ENCODE assay signal across 33 cellular contexts in genomic region chr19:6693681-6694080, GRCh38. TPM values are rescaled to one million over a fixed set of nuclear protein-coding genes. Genes with fewer than 3 reads are reported as not detected.
DNase-seq lines count a peak whose midpoint lies in the region; ATAC-seq, FAIRE-seq and TF ChIP-seq lines count a peak whose summit lies in the region.
"Had no signal": no experiment of that assay in that cellular context is flagged by ENCODE, and none has a peak within 500 bp of the region (broad histone marks: within the 10 kb centered on the region; RNA-seq: fewer than 3 reads in every experiment).

No MANE protein-coding gene starts in this region.

- in situ Hi-C loops in HepG2 (cut with HindIII; ENCODE audit: extremely low pct_ligation_motif_present, low pct_unique_long_range_greater_than_20kb), result no loop called here

- no peak overlapping the region for H3K9ac ChIP-seq in HepG2 (ENCODE audit: insufficient read depth, low read depth, low read length)
- H3K9ac ChIP-seq: GM23248, KMS-11 had no signal

- ATAC-seq in HepG2, result peak; percentile 32

- H3K4me3 ChIP-seq in GM12865 (ENCODE audit: low read depth, low read length), result no peak overlapping the region
- no peak overlapping the region for H3K4me3 ChIP-seq in OCI-LY7 (ENCODE audit: low read depth, low read length, poor library complexity, severe bottlenecking)
- no peak overlapping the region for H3K4me3 ChIP-seq in HepG2 (replicated peaks in 1 of 3; ENCODE audit: insufficient read depth in 1 of 3, low read depth in 2 of 3, low read length in 3 of 3)
- H3K4me3 ChIP-seq in esophagus squamous epithelium, result no peak overlapping the region
- H3K4me3 ChIP-seq: GM23248, hepatocyte, SJCRH30, thoracic aorta had no signal

- H3K36me3 ChIP-seq in OCI-LY7 (ENCODE audit: insufficient read depth, low read length) (no peaks in the 10 kb centered on the region), HepG2 (replicated peaks in 1 of 2; ENCODE audit: control insufficient read depth in 1 of 2, insufficient read depth in 2 of 2, low read length in 2 of 2) (peaks cover 44 to 85% of the 10 kb centered on the region in 2 experiments), esophagus squamous epithelium (no peaks in the 10 kb centered on the region)
- H3K36me3 ChIP-seq: SJCRH30, thoracic aorta had no signal

- H3K9me3 ChIP-seq in OCI-LY7 (ENCODE audit: low read length), result no peaks in the 10 kb centered on the region; the same call in 1 of the 2 replicates
- no peaks in the 10 kb centered on the region for H3K9me3 ChIP-seq in HepG2 (ENCODE audit: low read length)
- no peaks in the 10 kb centered on the region for H3K9me3 ChIP-seq in esophagus squamous epithelium
- H3K9me3 ChIP-seq: SJCRH30, thoracic aorta had no signal

- no peak for TF ChIP-seq RAD21 in HepG2 (CRISPR knock-in tag; IDR thresholded peaks at IDR 0.05)

- no peaks in the 10 kb centered on the region for H3K27me3 ChIP-seq in HepG2 (ENCODE audit: control insufficient read depth in 1 of 2, insufficient read depth in 2 of 2, low read length in 2 of 2)
- H3K27me3 ChIP-seq in esophagus squamous epithelium, result peaks cover 0 to 4% (median 0%) of the 10 kb centered on the region in 4 donors
- H3K27me3 ChIP-seq: hepatocyte, SJCRH30 had no signal

- H4K20me1 ChIP-seq in OCI-LY7 (ENCODE audit: insufficient read depth, low read length) (no peaks in the 10 kb centered on the region), HepG2 (ENCODE audit: insufficient read depth, low read length) (peaks cover 66% of the 10 kb centered on the region)

- peak overlapping the region; percentile 41 for H3K27ac Mint-ChIP-seq in T-helper 2 cell treated with Interferon-gamma antibody and Interleukin-4, amounts not matched to agents 5 μg/mL and 100 μg/mL, for 36 hours
- H3K27ac Mint-ChIP-seq: activated CD4-positive, alpha-beta memory T cell treated with anti-CD3 and anti-CD28 coated beads for 36 hours; activated naive CD8-positive, alpha-beta T cell; nephron; stimulated activated naive CD8-positive, alpha-beta T cell treated with anti-CD3 and anti-CD28 coated beads, Interleukin-15, Interleukin-2, amounts not matched to agents 100 ng/mL and 50 ng/mL, for 24 hours had no signal

- no peak for FAIRE-seq in HepG2 (lab: Jason Lieb, UNC)
- FAIRE-seq: bronchial epithelial cell, colon, HTR-8/SVneo, TTC549, urothelium cell line had no signal

- TF ChIP-seq POLR2A in HepG2 (IDR thresholded peaks at IDR 0.05; ENCODE audit: insufficient read depth in 1 of 2, low read depth in 2 of 2, low read length in 2 of 2), result 0 out of 4 replicates have a peak, but pooled peaks of 1 of the 2 experiments have one; percentile 25
- TF ChIP-seq POLR2A in esophagus squamous epithelium (IDR thresholded peaks at IDR 0.05), result no peak

- H3K9me2 ChIP-seq in OCI-LY7 (ENCODE audit: insufficient read depth, low read length), result no peaks in the 10 kb centered on the region

- no peak overlapping the region for H3K4me2 ChIP-seq in OCI-LY7 (ENCODE audit: low read length)
- H3K4me2 ChIP-seq in HepG2 (ENCODE audit: low read depth, low read length), result no peak overlapping the region
- H3K4me2 ChIP-seq: hepatocyte, KMS-11 had no signal

- H3K27ac ChIP-seq in OCI-LY7 (ENCODE audit: low read depth, low read length, poor library complexity, severe bottlenecking), result no peak overlapping the region
- no peak overlapping the region for H3K27ac ChIP-seq in HepG2 (ENCODE audit: extremely low read length, insufficient read depth, low read length)
- no peak overlapping the region for H3K27ac ChIP-seq in esophagus squamous epithelium
- H3K27ac ChIP-seq: 22Rv1, C4-2B, GM23248, hepatocyte, KMS-11, SJCRH30, thoracic aorta had no signal

- POLR2A ChIA-PET in OCI-LY7 (lab: Charles Lee), result no interaction called here
- POLR2A ChIA-PET in HepG2 (lab: Yijun Ruan, JAX), result no interaction called here

- TF ChIP-seq CTCF in GM12865 (IDR thresholded peaks at IDR 0.05; ENCODE audit: insufficient read depth, low read depth, low read length, missing control alignments) (no peak), OCI-LY7 (conservative IDR thresholded peaks at IDR 0.05; ENCODE audit: low read length) (no peak), HepG2 (CRISPR knock-in tag; IDR thresholded peaks at IDR 0.05) (no peak), esophagus squamous epithelium (IDR thresholded peaks at IDR 0.05) (no peak)

- no peaks in the 10 kb centered on the region for H3K36me3 Mint-ChIP-seq in T-helper 2 cell treated with Interferon-gamma antibody and Interleukin-4, amounts not matched to agents 5 μg/mL and 100 μg/mL, for 36 hours (ENCODE audit: low read depth)
- H3K36me3 Mint-ChIP-seq: activated CD4-positive, alpha-beta memory T cell treated with anti-CD3 and anti-CD28 coated beads for 36 hours had no signal

- no peaks in the 10 kb centered on the region for H3K4me1 ChIP-seq in OCI-LY7 (ENCODE audit: insufficient read depth, low read length, poor library complexity, severe bottlenecking)
- no peaks in the 10 kb centered on the region for H3K4me1 ChIP-seq in HepG2 (ENCODE audit: insufficient read depth, low read length)
- no peaks in the 10 kb centered on the region for H3K4me1 ChIP-seq in esophagus squamous epithelium
- H3K4me1 ChIP-seq: SJCRH30 had no signal

- H3K4me3 Mint-ChIP-seq in T-helper 2 cell treated with Interferon-gamma antibody and Interleukin-4, amounts not matched to agents 5 μg/mL and 100 μg/mL, for 36 hours, result no peak overlapping the region
- H3K4me3 Mint-ChIP-seq: activated CD4-positive, alpha-beta memory T cell treated with anti-CD3 and anti-CD28 coated beads for 36 hours; activated naive CD8-positive, alpha-beta T cell; nephron; stimulated activated naive CD8-positive, alpha-beta T cell treated with anti-CD3 and anti-CD28 coated beads, Interleukin-15, Interleukin-2, amounts not matched to agents 100 ng/mL and 50 ng/mL, for 24 hours had no signal

- H3K79me2 ChIP-seq in OCI-LY7 (ENCODE audit: insufficient read depth, low read depth, low read length), result no peaks in the 10 kb centered on the region
- no peaks in the 10 kb centered on the region for H3K79me2 ChIP-seq in HepG2 (ENCODE audit: insufficient read depth, low read length)
- H3K79me2 ChIP-seq: hepatocyte had no signal

- CTCF ChIA-PET in OCI-LY7 (lab: Charles Lee; ENCODE audit: unreplicated experiment), result no interaction called here
- CTCF ChIA-PET in HepG2 (lab: Yijun Ruan, JAX; ENCODE audit: low intra/inter-chr PET ratio, low total read pairs), result no interaction called here

- H3K9me3 Mint-ChIP-seq in T-helper 2 cell treated with Interferon-gamma antibody and Interleukin-4, amounts not matched to agents 5 μg/mL and 100 μg/mL, for 36 hours, result no peaks in the 10 kb centered on the region
- H3K9me3 Mint-ChIP-seq: activated CD4-positive, alpha-beta memory T cell treated with anti-CD3 and anti-CD28 coated beads for 36 hours; nephron had no signal

- no peaks in the 10 kb centered on the region for H3K27me3 Mint-ChIP-seq in T-helper 2 cell treated with Interferon-gamma antibody and Interleukin-4, amounts not matched to agents 5 μg/mL and 100 μg/mL, for 36 hours (ENCODE audit: low read depth)
- H3K27me3 Mint-ChIP-seq: activated naive CD8-positive, alpha-beta T cell had no signal

- intact Hi-C loops in OCI-LY7 (cut with micrococcal nuclease; ENCODE audit: unreplicated experiment) (no loop called here), HepG2 (cut with micrococcal nuclease; ENCODE audit: unreplicated experiment) (no loop called here), esophagus squamous epithelium (cut with DNase I) (no loop called here)

- DNase-seq in T-helper 2 cell treated with Interferon-gamma antibody and Interleukin-4, amounts not matched to agents 5 μg/mL and 100 μg/mL, for 36 hours (ENCODE audit: low spot score), result no peak
- no peak for DNase-seq in T-helper 2 cell
- DNase-seq in GM12865 (ENCODE audit: low read depth), result peak; percentile 51
- peak; percentile 86 for DNase-seq in OCI-LY7 (ENCODE audit: low spot score)
- DNase-seq in HepG2 (ENCODE audit: low spot score), result peak; percentile 36
- no peak for DNase-seq in HuH-7 (ENCODE audit: low spot score)
- DNase-seq in activated naive CD4-positive, alpha-beta T cell (lab: John Stamatoyannopoulos, UW), result no peak
- DNase-seq in esophagus squamous epithelium (lab: John Stamatoyannopoulos, UW), result no peak
- DNase-seq: activated CD4-positive, CD25-positive, alpha-beta regulatory T cell; activated effector memory CD4-positive, alpha-beta T cell treated with Interleukin-2 at 50 U/mL for 16 hours; anterior cingulate cortex; effector CD4-positive, alpha-beta T cell; GM23248; mammary epithelial cell; MM.1S; NCI-H1417 treated with DMSO at 0.1 percent for 48 hours; NCI-H748 treated with DMSO at 0.1 percent for 48 hours; SJCRH30 had no signal

- 91% methylated on average over 5 of the region's 7 CpGs for WGBS in HepG2 (ENCODE audit: low lambda C conversion rate)
- 74 to 78% methylated on average over 5 to 6 of the region's 7 CpGs for WGBS in esophagus squamous epithelium, 2 donors

- BruUV-seq in OCI-LY7 (replicated peaks; lab: Mats Ljungman, UMichigan) (no TSS peak), HepG2 (replicated peaks; lab: Mats Ljungman, UMichigan) (no TSS peak)

- no peak for TF ChIP-seq EP300 in HepG2 (IDR thresholded peaks at IDR 0.05; ENCODE audit: low read depth in 2 of 2, low read length in 2 of 2)
- TF ChIP-seq EP300 in HepG2 (CRISPR knock-in tag; IDR thresholded peaks at IDR 0.05; ENCODE audit: borderline replicate concordance), result no peak

- H3K4me1 Mint-ChIP-seq in T-helper 2 cell treated with Interferon-gamma antibody and Interleukin-4, amounts not matched to agents 5 μg/mL and 100 μg/mL, for 36 hours (ENCODE audit: low read depth), result peaks cover 10% of the 10 kb centered on the region
- H3K4me1 Mint-ChIP-seq: nephron had no signal

- H2AFZ ChIP-seq in OCI-LY7 (ENCODE audit: low read length), result no peak overlapping the region
- no peak overlapping the region for H2AFZ ChIP-seq in HepG2 (ENCODE audit: low read length)
- H2AFZ ChIP-seq: GM23248, hepatocyte had no signal

RNA-seq across cellular contexts. Expression of gene TNFSF14, which starts 23.7 kb away (rescaled TPM):
- 0.05 TPM in 1 of 2 replicates, not detected in the other for total RNA-seq in OCI-LY7 (2014; rRNA removed; shearing (Covaris generic))
- total RNA-seq in OCI-LY7 (2022) (not detected in 2 replicates), HepG2 (2016; rRNA removed; fragmentation: Illumina TruSeq; extraction: Trizol) (0.17 and 0.49 TPM in 2 replicates), esophagus squamous epithelium (1 to 10 TPM in 2 of 4 donors, under 1 TPM in 2; 0.09 to 1.3 (median 0.86) TPM)
- 0.09 and 0.10 TPM in 2 replicates for total RNA-seq in HepG2 (2016; cell fraction: cytosol; rRNA removed; fragmentation: Illumina TruSeq; extraction: Trizol; ENCODE audit: low read depth)
- total RNA-seq in HepG2 (2016; cell fraction: insoluble cytoplasmic fraction; rRNA removed; fragmentation: Illumina TruSeq; extraction: Trizol), result 0.10 and 0.69 TPM in 2 replicates
- 0.10 and 0.15 TPM in 2 replicates for total RNA-seq in HepG2 (2016; cell fraction: membrane; rRNA removed; fragmentation: Illumina TruSeq; extraction: Trizol)
- 0.88 and 1.2 TPM in 2 replicates for total RNA-seq in HepG2 (2016; cell fraction: nucleus; rRNA removed; fragmentation: Illumina TruSeq; extraction: Trizol)
- polyA plus RNA-seq in HepG2 (2011; rRNA removed), result 9.1 and 10.0 TPM in 2 replicates
- polyA plus RNA-seq in HepG2 (2011; cell fraction: cytosol; rRNA removed), result 1.9 and 2.2 TPM in 2 replicates
- polyA plus RNA-seq in HepG2 (2011; cell fraction: nucleus; rRNA removed), result 37.9 and 38.9 TPM in 2 replicates
- 1.7 and 3.2 TPM in 2 replicates for polyA plus RNA-seq in HepG2 (2012)
- polyA plus RNA-seq in HepG2 (2016; cell fraction: cytosol; fragmentation: Illumina TruSeq; extraction: Trizol; ENCODE audit: low read depth), result 0.03 and 0.10 TPM in 2 replicates
- polyA plus RNA-seq in HepG2 (2016; cell fraction: insoluble cytoplasmic fraction; fragmentation: Illumina TruSeq; extraction: Trizol; ENCODE audit: low read depth), result 0.17 TPM in 2 replicates
- polyA plus RNA-seq in HepG2 (2016; cell fraction: membrane; fragmentation: Illumina TruSeq; extraction: Trizol; ENCODE audit: low read depth), result 0.11 and 0.23 TPM in 2 replicates
- 7.9 and 8.1 TPM in 2 replicates for polyA plus RNA-seq in HepG2 (2016; cell fraction: nucleus; fragmentation: Illumina TruSeq; extraction: Trizol; ENCODE audit: insufficient read depth, low read depth)
- 0.68 and 5.9 TPM in 2 replicates for polyA minus RNA-seq in HepG2 (2011; rRNA and poly(A)+ RNA removed; ENCODE audit: low replicate concordance)
- polyA minus RNA-seq in HepG2 (2011; cell fraction: cytosol; rRNA and poly(A)+ RNA removed), result 0.30 and 0.70 TPM in 2 replicates
- 10.8 and 14.2 TPM in 2 replicates for polyA minus RNA-seq in HepG2 (2011; cell fraction: nucleus; rRNA and poly(A)+ RNA removed)
- total RNA-seq: GM23248, osteoblast, SJCRH30 had no signal
- polyA plus RNA-seq: GM23248, mammary epithelial cell had no signal

RNA-seq across cellular contexts. Expression of gene C3, which starts 26.8 kb away (rescaled TPM):
- 0.13 and 0.57 TPM in 2 replicates for total RNA-seq in OCI-LY7 (2014; rRNA removed; shearing (Covaris generic))
- 0.74 TPM in 1 of 2 replicates, not detected in the other for total RNA-seq in OCI-LY7 (2022)
- 700 and 1,455 TPM in 2 replicates for total RNA-seq in HepG2 (2016; rRNA removed; fragmentation: Illumina TruSeq; extraction: Trizol)
- 160 and 192 TPM in 2 replicates for total RNA-seq in HepG2 (2016; cell fraction: cytosol; rRNA removed; fragmentation: Illumina TruSeq; extraction: Trizol; ENCODE audit: low read depth)
- 643 and 1,412 TPM in 2 replicates for total RNA-seq in HepG2 (2016; cell fraction: insoluble cytoplasmic fraction; rRNA removed; fragmentation: Illumina TruSeq; extraction: Trizol)
- 268 and 291 TPM in 2 replicates for total RNA-seq in HepG2 (2016; cell fraction: membrane; rRNA removed; fragmentation: Illumina TruSeq; extraction: Trizol)
- 1,410 and 1,846 TPM in 2 replicates for total RNA-seq in HepG2 (2016; cell fraction: nucleus; rRNA removed; fragmentation: Illumina TruSeq; extraction: Trizol)
- 6,272 and 9,798 TPM in 2 replicates for polyA plus RNA-seq in HepG2 (2011; rRNA removed)
- polyA plus RNA-seq in HepG2 (2011; cell fraction: cytosol; rRNA removed), result 4,601 and 7,618 TPM in 2 replicates
- 6,023 and 6,891 TPM in 2 replicates for polyA plus RNA-seq in HepG2 (2011; cell fraction: nucleus; rRNA removed)
- polyA plus RNA-seq in HepG2 (2012), result 3,859 and 6,494 TPM in 2 replicates
- polyA plus RNA-seq in HepG2 (2016; cell fraction: cytosol; fragmentation: Illumina TruSeq; extraction: Trizol; ENCODE audit: low read depth), result 195 and 210 TPM in 2 replicates
- polyA plus RNA-seq in HepG2 (2016; cell fraction: insoluble cytoplasmic fraction; fragmentation: Illumina TruSeq; extraction: Trizol; ENCODE audit: low read depth), result 903 and 1,023 TPM in 2 replicates
- 286 and 340 TPM in 2 replicates for polyA plus RNA-seq in HepG2 (2016; cell fraction: membrane; fragmentation: Illumina TruSeq; extraction: Trizol; ENCODE audit: low read depth)
- polyA plus RNA-seq in HepG2 (2016; cell fraction: nucleus; fragmentation: Illumina TruSeq; extraction: Trizol; ENCODE audit: insufficient read depth, low read depth), result 3,631 and 3,793 TPM in 2 replicates
- 785 and 9,683 TPM in 2 replicates for polyA minus RNA-seq in HepG2 (2011; rRNA and poly(A)+ RNA removed; ENCODE audit: low replicate concordance)
- polyA minus RNA-seq in HepG2 (2011; cell fraction: cytosol; rRNA and poly(A)+ RNA removed), result 2,000 and 4,520 TPM in 2 replicates
- polyA minus RNA-seq in HepG2 (2011; cell fraction: nucleus; rRNA and poly(A)+ RNA removed), result 1,680 and 2,385 TPM in 2 replicates
- 100 to 1,000 TPM in 2 of 4 donors, 10 to 100 TPM in 2; 12.0 to 501 (median 189) TPM for total RNA-seq in esophagus squamous epithelium
- total RNA-seq: SJCRH30 had no signal

RNA-seq across cellular contexts. Expression of gene GPR108, which starts 43.7 kb away (rescaled TPM):
- total RNA-seq in OCI-LY7 (2014; rRNA removed; shearing (Covaris generic)), result 77.5 and 88.3 TPM in 2 replicates
- total RNA-seq in OCI-LY7 (2022) (63.2 and 73.2 TPM in 2 replicates), HepG2 (2016; rRNA removed; fragmentation: Illumina TruSeq; extraction: Trizol) (24.1 and 36.4 TPM in 2 replicates), esophagus squamous epithelium (10 to 100 TPM; 45.7 to 72.8 (median 52.0) TPM)
- total RNA-seq in HepG2 (2016; cell fraction: cytosol; rRNA removed; fragmentation: Illumina TruSeq; extraction: Trizol; ENCODE audit: low read depth), result 38.0 and 46.7 TPM in 2 replicates
- 17.4 and 36.4 TPM in 2 replicates for total RNA-seq in HepG2 (2016; cell fraction: insoluble cytoplasmic fraction; rRNA removed; fragmentation: Illumina TruSeq; extraction: Trizol)
- 50.7 and 59.0 TPM in 2 replicates for total RNA-seq in HepG2 (2016; cell fraction: membrane; rRNA removed; fragmentation: Illumina TruSeq; extraction: Trizol)
- total RNA-seq in HepG2 (2016; cell fraction: nucleus; rRNA removed; fragmentation: Illumina TruSeq; extraction: Trizol), result 28.9 and 37.5 TPM in 2 replicates
- 63.0 and 69.7 TPM in 2 replicates for polyA plus RNA-seq in HepG2 (2011; rRNA removed)
- polyA plus RNA-seq in HepG2 (2011; cell fraction: cytosol; rRNA removed), result 52.1 and 59.5 TPM in 2 replicates
- 207 and 243 TPM in 2 replicates for polyA plus RNA-seq in HepG2 (2011; cell fraction: nucleus; rRNA removed)
- 28.8 and 45.1 TPM in 2 replicates for polyA plus RNA-seq in HepG2 (2012)
- polyA plus RNA-seq in HepG2 (2016; cell fraction: cytosol; fragmentation: Illumina TruSeq; extraction: Trizol; ENCODE audit: low read depth), result 45.8 and 48.0 TPM in 2 replicates
- 22.1 and 29.5 TPM in 2 replicates for polyA plus RNA-seq in HepG2 (2016; cell fraction: insoluble cytoplasmic fraction; fragmentation: Illumina TruSeq; extraction: Trizol; ENCODE audit: low read depth)
- polyA plus RNA-seq in HepG2 (2016; cell fraction: membrane; fragmentation: Illumina TruSeq; extraction: Trizol; ENCODE audit: low read depth), result 52.9 and 59.3 TPM in 2 replicates
- polyA plus RNA-seq in HepG2 (2016; cell fraction: nucleus; fragmentation: Illumina TruSeq; extraction: Trizol; ENCODE audit: insufficient read depth, low read depth), result 87.3 and 93.9 TPM in 2 replicates
- polyA minus RNA-seq in HepG2 (2011; rRNA and poly(A)+ RNA removed; ENCODE audit: low replicate concordance), result 154 and 189 TPM in 2 replicates
- polyA minus RNA-seq in HepG2 (2011; cell fraction: cytosol; rRNA and poly(A)+ RNA removed), result 18.7 and 18.9 TPM in 2 replicates
- 28.3 and 32.7 TPM in 2 replicates for polyA minus RNA-seq in HepG2 (2011; cell fraction: nucleus; rRNA and poly(A)+ RNA removed)

RNA-seq across cellular contexts. Expression of gene TRIP10, which starts 45.8 kb away (rescaled TPM):
- 16.1 and 22.2 TPM in 2 replicates for total RNA-seq in OCI-LY7 (2014; rRNA removed; shearing (Covaris generic))
- 19.9 TPM in 2 replicates for total RNA-seq in OCI-LY7 (2022)
- 24.1 and 32.5 TPM in 2 replicates for total RNA-seq in HepG2 (2016; rRNA removed; fragmentation: Illumina TruSeq; extraction: Trizol)
- 14.5 and 17.4 TPM in 2 replicates for total RNA-seq in HepG2 (2016; cell fraction: cytosol; rRNA removed; fragmentation: Illumina TruSeq; extraction: Trizol; ENCODE audit: low read depth)
- total RNA-seq in HepG2 (2016; cell fraction: insoluble cytoplasmic fraction; rRNA removed; fragmentation: Illumina TruSeq; extraction: Trizol), result 21.0 and 35.2 TPM in 2 replicates
- total RNA-seq in HepG2 (2016; cell fraction: membrane; rRNA removed; fragmentation: Illumina TruSeq; extraction: Trizol), result 24.2 and 24.9 TPM in 2 replicates
- total RNA-seq in HepG2 (2016; cell fraction: nucleus; rRNA removed; fragmentation: Illumina TruSeq; extraction: Trizol), result 15.8 and 19.9 TPM in 2 replicates
- polyA plus RNA-seq in HepG2 (2011; rRNA removed), result 33.2 and 39.4 TPM in 2 replicates
- 27.2 and 31.9 TPM in 2 replicates for polyA plus RNA-seq in HepG2 (2011; cell fraction: cytosol; rRNA removed)
- polyA plus RNA-seq in HepG2 (2011; cell fraction: nucleus; rRNA removed), result 93.2 and 99.5 TPM in 2 replicates
- 45.5 and 60.4 TPM in 2 replicates for polyA plus RNA-seq in HepG2 (2012)
- polyA plus RNA-seq in HepG2 (2016; cell fraction: cytosol; fragmentation: Illumina TruSeq; extraction: Trizol; ENCODE audit: low read depth), result 20.7 and 22.0 TPM in 2 replicates
- polyA plus RNA-seq in HepG2 (2016; cell fraction: insoluble cytoplasmic fraction; fragmentation: Illumina TruSeq; extraction: Trizol; ENCODE audit: low read depth), result 32.6 and 39.0 TPM in 2 replicates
- 29.2 and 30.7 TPM in 2 replicates for polyA plus RNA-seq in HepG2 (2016; cell fraction: membrane; fragmentation: Illumina TruSeq; extraction: Trizol; ENCODE audit: low read depth)
- 79.8 and 91.2 TPM in 2 replicates for polyA plus RNA-seq in HepG2 (2016; cell fraction: nucleus; fragmentation: Illumina TruSeq; extraction: Trizol; ENCODE audit: insufficient read depth, low read depth)
- polyA minus RNA-seq in HepG2 (2011; rRNA and poly(A)+ RNA removed; ENCODE audit: low replicate concordance), result 17.1 and 24.3 TPM in 2 replicates
- polyA minus RNA-seq in HepG2 (2011; cell fraction: cytosol; rRNA and poly(A)+ RNA removed), result 14.9 and 15.0 TPM in 2 replicates
- 19.4 and 20.3 TPM in 2 replicates for polyA minus RNA-seq in HepG2 (2011; cell fraction: nucleus; rRNA and poly(A)+ RNA removed)
- 100 to 1,000 TPM in 3 of 4 donors, 10 to 100 TPM in 1; 67.6 to 160 (median 117) TPM for total RNA-seq in esophagus squamous epithelium

Comparison
In these comparisons a context has a peak if more than half of its experiments do, and no peak if none do; other contexts are left out.
1. DNase-seq: peak in GM12865 (single experiment), OCI-LY7 (single experiment) and HepG2 (single experiment); none in T-helper 2 cell treated with Interferon-gamma antibody and Interleukin-4, amounts not matched to agents 5 μg/mL and 100 μg/mL, for 36 hours (single experiment), T-helper 2 cell (0 of 5), HuH-7 (single experiment), activated naive CD4-positive, alpha-beta T cell (0 of 4) and esophagus squamous epithelium (single experiment).
2. RNA of gene C3, which starts 26.8 kb away (total RNA-seq): 160 to 1,846 TPM in HepG2 and 12.0 to 501 TPM in esophagus squamous epithelium; 0.13 to 0.74 TPM in OCI-LY7; every median in the first group is over 4 times any median in the second.